In the genomic region with DNA sequence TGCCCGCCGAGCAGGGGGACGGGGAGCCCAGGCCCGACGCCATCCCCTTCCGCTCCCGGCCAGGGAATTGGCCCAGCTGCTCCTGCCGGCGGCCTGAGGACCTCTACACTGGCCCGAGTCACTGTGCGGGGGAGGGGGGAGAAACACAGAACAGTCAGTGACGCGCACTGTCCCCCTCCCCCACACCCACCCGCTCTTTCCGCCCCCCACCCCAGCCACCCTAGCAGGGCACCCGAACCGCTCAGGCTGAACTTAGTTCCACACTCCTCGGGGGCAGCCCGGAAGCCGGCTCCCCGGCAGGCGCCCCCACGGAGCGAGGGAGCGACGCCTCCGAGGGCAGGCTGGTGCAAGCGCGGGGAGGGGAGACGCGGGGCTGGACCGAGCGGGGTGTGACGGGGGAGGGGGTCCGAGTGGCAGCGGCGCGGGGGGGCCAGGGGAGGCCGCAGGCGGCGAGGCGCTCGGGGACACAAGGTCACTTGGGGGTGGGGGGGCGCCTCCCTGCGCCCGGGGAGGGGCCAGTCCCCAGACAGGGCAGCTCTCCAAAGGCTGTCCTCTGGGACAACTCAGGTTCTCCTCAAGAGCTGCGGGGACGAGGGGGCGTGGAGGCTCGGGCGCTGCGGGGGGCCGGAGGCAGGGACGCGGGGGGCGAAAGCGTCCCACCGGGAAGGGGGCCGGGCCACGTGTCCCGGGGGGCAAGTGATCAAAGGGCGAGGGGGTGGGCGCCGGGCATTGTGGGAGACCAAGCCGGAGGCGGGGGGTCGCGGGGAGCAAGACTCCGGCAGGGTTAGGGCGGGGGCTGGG, we compare ENCODE assay signal across 1 cellular context.
TF ChIP-seq lines count a peak whose summit lies in the region.

No MANE protein-coding gene starts in this region.

TF ChIP-seq in WTC11, 78 proteins besides CTCF, POLR2A, EP300 and RAD21 (continued from another document):
- TF ChIP-seq, protein P1, sequence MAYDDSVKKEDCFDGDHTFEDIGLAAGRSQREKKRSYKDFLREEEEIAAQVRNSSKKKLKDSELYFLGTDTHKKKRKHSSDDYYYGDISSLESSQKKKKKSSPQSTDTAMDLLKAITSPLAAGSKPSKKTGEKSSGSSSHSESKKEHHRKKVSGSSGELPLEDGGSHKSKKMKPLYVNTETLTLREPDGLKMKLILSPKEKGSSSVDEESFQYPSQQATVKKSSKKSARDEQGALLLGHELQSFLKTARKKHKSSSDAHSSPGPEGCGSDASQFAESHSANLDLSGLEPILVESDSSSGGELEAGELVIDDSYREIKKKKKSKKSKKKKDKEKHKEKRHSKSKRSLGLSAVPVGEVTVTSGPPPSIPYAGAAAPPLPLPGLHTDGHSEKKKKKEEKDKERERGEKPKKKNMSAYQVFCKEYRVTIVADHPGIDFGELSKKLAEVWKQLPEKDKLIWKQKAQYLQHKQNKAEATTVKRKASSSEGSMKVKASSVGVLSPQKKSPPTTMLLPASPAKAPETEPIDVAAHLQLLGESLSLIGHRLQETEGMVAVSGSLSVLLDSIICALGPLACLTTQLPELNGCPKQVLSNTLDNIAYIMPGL (CRISPR knock-in tag; IDR thresholded peaks at IDR 0.05) = 0 out of 2 replicates have a peak, but pooled peaks have one; percentile 32
- TF ChIP-seq, protein P2, sequence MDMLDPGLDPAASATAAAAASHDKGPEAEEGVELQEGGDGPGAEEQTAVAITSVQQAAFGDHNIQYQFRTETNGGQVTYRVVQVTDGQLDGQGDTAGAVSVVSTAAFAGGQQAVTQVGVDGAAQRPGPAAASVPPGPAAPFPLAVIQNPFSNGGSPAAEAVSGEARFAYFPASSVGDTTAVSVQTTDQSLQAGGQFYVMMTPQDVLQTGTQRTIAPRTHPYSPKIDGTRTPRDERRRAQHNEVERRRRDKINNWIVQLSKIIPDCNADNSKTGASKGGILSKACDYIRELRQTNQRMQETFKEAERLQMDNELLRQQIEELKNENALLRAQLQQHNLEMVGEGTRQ (CRISPR knock-in tag; IDR thresholded peaks at IDR 0.05) = peak; percentile 50; the same call in 1 of the 2 replicates
- TF ChIP-seq GRHL2 (CRISPR knock-in tag; IDR thresholded peaks at IDR 0.05; ENCODE audit: insufficient replicate concordance, severe bottlenecking) (no peak), ZNF423 (CRISPR knock-in tag; IDR thresholded peaks at IDR 0.05) (peak; percentile 54)
